In the genomic region with DNA sequence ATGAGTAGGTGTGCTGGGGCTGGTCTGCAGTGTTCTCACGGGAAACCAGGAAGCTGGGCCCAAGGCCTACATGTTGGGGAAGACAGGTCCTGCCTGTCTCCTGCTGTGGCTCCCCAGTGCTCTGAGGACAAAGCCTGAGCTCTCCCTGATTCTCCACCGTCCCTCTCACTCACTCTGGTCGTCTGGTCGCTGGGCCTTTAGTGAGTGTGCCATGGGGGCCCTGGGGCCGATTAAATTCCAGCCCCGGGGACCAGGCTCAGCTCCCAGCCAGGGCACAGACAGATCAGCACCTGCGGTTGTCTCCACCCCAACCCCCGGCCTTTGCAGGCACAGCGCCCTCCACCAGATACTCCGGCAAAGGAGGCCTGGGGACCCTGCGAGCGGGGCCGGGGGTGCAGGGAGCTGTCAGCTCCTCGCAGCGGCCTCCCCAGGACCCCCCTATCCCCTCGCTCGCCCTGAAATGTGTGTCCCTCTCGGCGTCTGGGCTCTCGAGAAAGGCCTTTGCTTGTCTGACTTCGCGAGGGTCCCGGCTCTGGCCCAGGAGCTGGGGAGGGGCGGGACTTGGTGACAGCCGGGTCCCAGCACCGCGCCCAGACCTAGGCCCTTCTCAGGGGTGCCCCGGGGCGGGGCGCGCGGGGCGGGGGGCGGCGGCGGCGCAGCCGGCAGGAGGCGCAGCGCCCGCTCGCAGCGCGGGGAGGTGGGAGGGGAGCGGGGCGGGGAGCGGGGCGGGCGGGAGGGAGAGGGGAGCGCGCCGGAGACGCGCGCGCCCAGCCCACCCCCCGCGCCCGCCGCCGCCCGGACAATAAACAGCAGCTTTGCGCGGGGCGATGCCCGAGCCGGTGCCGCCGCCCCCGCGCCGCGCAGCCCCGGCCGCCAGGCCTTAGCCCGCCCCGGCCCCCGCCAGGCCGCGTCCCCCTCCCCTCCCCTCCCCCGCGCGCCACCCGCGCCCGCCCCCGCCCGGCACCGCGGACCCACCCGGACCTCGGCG, we compare ENCODE assay signal across 9 cellular contexts. TPM values are rescaled to one million over a fixed set of nuclear protein-coding genes. Genes with fewer than 3 reads are reported as not detected.
DNase-seq lines count a peak whose midpoint lies in the region; ATAC-seq and TF ChIP-seq lines count a peak whose summit lies in the region.
"Had no signal": no experiment of that assay in that cellular context is flagged by ENCODE, and none has a peak within 500 bp of the region (broad histone marks: within the 10 kb centered on the region; RNA-seq: fewer than 3 reads in every experiment).

A gene with protein sequence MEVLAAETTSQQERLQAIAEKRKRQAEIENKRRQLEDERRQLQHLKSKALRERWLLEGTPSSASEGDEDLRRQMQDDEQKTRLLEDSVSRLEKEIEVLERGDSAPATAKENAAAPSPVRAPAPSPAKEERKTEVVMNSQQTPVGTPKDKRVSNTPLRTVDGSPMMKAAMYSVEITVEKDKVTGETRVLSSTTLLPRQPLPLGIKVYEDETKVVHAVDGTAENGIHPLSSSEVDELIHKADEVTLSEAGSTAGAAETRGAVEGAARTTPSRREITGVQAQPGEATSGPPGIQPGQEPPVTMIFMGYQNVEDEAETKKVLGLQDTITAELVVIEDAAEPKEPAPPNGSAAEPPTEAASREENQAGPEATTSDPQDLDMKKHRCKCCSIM (plus strand): TSS at position 782 of the 988 bp plus-strand sequence. CDS start 212 bp downstream, outside the sequence.

- no peaks in the 10 kb centered on the region for H3K36me3 ChIP-seq in uterus

- H3K27ac Mint-ChIP-seq in activated naive CD4-positive, alpha-beta T cell treated with anti-CD3 and anti-CD28 coated beads, Interleukin-2, amount 50 U/mL, for 24 hours: no peak within 1 kb of the TSS
- no peak within 1 kb of the TSS for H3K27ac Mint-ChIP-seq in activated naive CD4-positive, alpha-beta T cell treated with anti-CD3 and anti-CD28 coated beads for 36 hours
- peak within 1 kb of the TSS; percentile 31 for H3K27ac Mint-ChIP-seq in mesothelial cell of epicardium

- ATAC-seq in GM19328 (IDR thresholded peaks at IDR 0.05; ENCODE audit: unreplicated experiment): no peak
- ATAC-seq in GM21367 (IDR thresholded peaks at IDR 0.05; ENCODE audit: unreplicated experiment): no peak

- peak in 17 of 56 donors; percentile 6 to 46 (median 24) for TF ChIP-seq CTCF in dorsolateral prefrontal cortex (IDR thresholded peaks at IDR 0.05 in 54 of 56, conservative IDR thresholded peaks at IDR 0.05 in 2 of 56; ENCODE audit: low read depth in 1 of 56, partially characterized antibody in 56 of 56)
- TF ChIP-seq CTCF in mesothelial cell of epicardium (IDR thresholded peaks at IDR 0.05; ENCODE audit: unreplicated experiment): no peak
- peak in 1 of 4 experiments; percentile 62 for TF ChIP-seq CTCF in uterus (IDR thresholded peaks at IDR 0.05)

- no peak for TF ChIP-seq POLR2A in uterus (IDR thresholded peaks at IDR 0.05)

- H3K27ac ChIP-seq in dorsolateral prefrontal cortex (peak within 1 kb of the TSS; percentile 59 to 96 (median 90)), uterus (peak within 1 kb of the TSS; percentile 88)

- peaks cover 9% of the 10 kb centered on the region for H3K27me3 Mint-ChIP-seq in activated naive CD4-positive, alpha-beta T cell treated with anti-CD3 and anti-CD28 coated beads, Interleukin-2, amount 50 U/mL, for 24 hours
- peaks cover 25% of the 10 kb centered on the region for H3K27me3 Mint-ChIP-seq in activated naive CD4-positive, alpha-beta T cell treated with anti-CD3 and anti-CD28 coated beads for 36 hours (ENCODE audit: low read depth)
- peaks cover 3% of the 10 kb centered on the region for H3K27me3 Mint-ChIP-seq in mesothelial cell of epicardium (ENCODE audit: low read depth)

- peak within 1 kb of the TSS; percentile 68 for H3K4me3 Mint-ChIP-seq in activated naive CD4-positive, alpha-beta T cell treated with anti-CD3 and anti-CD28 coated beads, Interleukin-2, amount 50 U/mL, for 24 hours
- no peak within 1 kb of the TSS for H3K4me3 Mint-ChIP-seq in activated naive CD4-positive, alpha-beta T cell treated with anti-CD3 and anti-CD28 coated beads for 36 hours
- peak within 1 kb of the TSS; percentile 66 for H3K4me3 Mint-ChIP-seq in mesothelial cell of epicardium

- H3K36me3 Mint-ChIP-seq in activated naive CD4-positive, alpha-beta T cell treated with anti-CD3 and anti-CD28 coated beads, Interleukin-2, amount 50 U/mL, for 24 hours: no peaks in the 10 kb centered on the region
- H3K36me3 Mint-ChIP-seq in activated naive CD4-positive, alpha-beta T cell treated with anti-CD3 and anti-CD28 coated beads for 36 hours (ENCODE audit: low read depth): no peaks in the 10 kb centered on the region
- no peaks in the 10 kb centered on the region for H3K36me3 Mint-ChIP-seq in mesothelial cell of epicardium

- H3K27me3 ChIP-seq in dorsolateral prefrontal cortex (peaks cover 0 to 9% (median 0%) of the 10 kb centered on the region in 45 donors), uterus (no peaks in the 10 kb centered on the region)

- H3K4me1 ChIP-seq in uterus: peaks cover 0 to 3% of the 10 kb centered on the region in 2 donors

- H3K4me3 ChIP-seq in dorsolateral prefrontal cortex: peak within 1 kb of the TSS; percentile 47 to 83 (median 69)
- peak within 1 kb of the TSS; percentile 48 to 90 for H3K4me3 ChIP-seq in uterus

- no peaks in the 10 kb centered on the region for H3K9me3 Mint-ChIP-seq in activated naive CD4-positive, alpha-beta T cell treated with anti-CD3 and anti-CD28 coated beads, Interleukin-2, amount 50 U/mL, for 24 hours
- H3K9me3 Mint-ChIP-seq in activated naive CD4-positive, alpha-beta T cell treated with anti-CD3 and anti-CD28 coated beads for 36 hours: no peaks in the 10 kb centered on the region
- H3K9me3 Mint-ChIP-seq in mesothelial cell of epicardium: peaks cover 3% of the 10 kb centered on the region

- H3K4me1 Mint-ChIP-seq in activated naive CD4-positive, alpha-beta T cell treated with anti-CD3 and anti-CD28 coated beads, Interleukin-2, amount 50 U/mL, for 24 hours: no peaks in the 10 kb centered on the region
- H3K4me1 Mint-ChIP-seq in activated naive CD4-positive, alpha-beta T cell treated with anti-CD3 and anti-CD28 coated beads for 36 hours (ENCODE audit: low read depth): peaks cover 8% of the 10 kb centered on the region
- peaks cover 11% of the 10 kb centered on the region for H3K4me1 Mint-ChIP-seq in mesothelial cell of epicardium

- no peaks in the 10 kb centered on the region for H3K9me3 ChIP-seq in uterus

- DNase-seq in activated naive CD4-positive, alpha-beta T cell treated with anti-CD3 and anti-CD28 coated beads for 36 hours: no peak
- DNase-seq in dorsolateral prefrontal cortex (peak in 3 of 10 donors; percentile 33 to 48 (median 45)), mesothelial cell of epicardium (ENCODE audit: low spot score in 2 of 2, unreplicated experiment in 2 of 2) (peak in 1 of 2 experiments; percentile 60), uterus (peak in 1 of 2 donors; percentile 47), DMS53 treated with DMSO at 0.1 percent for 48 hours (lab: John Stamatoyannopoulos, UW; ENCODE audit: unreplicated experiment) (no peak)
- DNase-seq: DND-41 had no signal

- CTCF ChIA-PET in activated naive CD4-positive, alpha-beta T cell treated with anti-CD3 and anti-CD28 coated beads for 36 hours (lab: Charles Lee): interaction anchor here (1.0 kb wide), 1 partner anchor 26 kb away, joined by 3 read pairs; no protein-coding TSS in a partner anchor

- intact Hi-C loops in activated naive CD4-positive, alpha-beta T cell treated with anti-CD3 and anti-CD28 coated beads for 36 hours (cut with micrococcal nuclease): no loop called here
- intact Hi-C loops in dorsolateral prefrontal cortex (cut with DNase I): no loop called here
- intact Hi-C loops in uterus (cut with DNase I; ENCODE audit: low total_unique reads): no loop called here

RNA-seq across cellular contexts. Expression of the gene that starts here (rescaled TPM):
- total RNA-seq in activated naive CD4-positive, alpha-beta T cell treated with anti-CD3 and anti-CD28 coated beads for 36 hours: 1 to 10 TPM in 1 of 2 experiments, under 1 TPM in 1; 0.84 to 1.0 TPM
- total RNA-seq in dorsolateral prefrontal cortex: 100 to 1,000 TPM; 133 to 479 (median 272) TPM
- 80.5 to 87.1 TPM (median 86.9 TPM) in 3 replicates for total RNA-seq in mesothelial cell of epicardium
- total RNA-seq in uterus: 10 to 100 TPM; 12.6 to 91.0 (median 42.2) TPM

Comparison
In these comparisons a context has a peak if more than half of its experiments do, and no peak if none do; other contexts are left out.
1. RNA of the gene that starts here (total RNA-seq): 133 to 479 TPM in dorsolateral prefrontal cortex, 80.5 to 87.1 TPM in mesothelial cell of epicardium and 12.6 to 91.0 TPM in uterus; 0.84 to 1.0 TPM in activated naive CD4-positive, alpha-beta T cell treated with anti-CD3 and anti-CD28 coated beads for 36 hours; every median in the first group is over 4 times any median in the second.